20 cellular contexts compared by ENCODE assay signal in the genomic region with DNA sequence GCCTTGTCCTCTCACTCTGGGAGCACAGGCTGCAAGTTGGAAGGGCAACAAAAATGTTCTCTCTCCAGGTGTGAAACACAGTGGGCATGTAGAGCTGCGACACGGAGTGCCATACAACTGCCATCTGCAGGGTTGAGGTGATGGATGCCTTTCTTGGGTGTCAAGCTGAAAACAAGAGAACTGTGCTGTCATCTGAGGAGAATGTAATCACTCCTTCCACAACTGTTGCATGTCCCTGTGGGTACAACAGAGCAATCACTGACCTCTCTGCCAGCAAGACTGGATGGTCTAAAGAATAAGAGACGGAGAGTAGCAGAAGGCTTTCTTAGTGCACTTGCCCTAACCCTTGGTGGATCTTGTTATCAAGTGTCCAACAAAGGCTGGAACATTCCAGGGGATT. TPM values are rescaled to one million over a fixed set of nuclear protein-coding genes. Genes with fewer than 3 reads are reported as not detected.
DNase-seq lines count a peak whose midpoint lies in the region; ATAC-seq and TF ChIP-seq lines count a peak whose summit lies in the region.
"Had no signal": no experiment of that assay in that cellular context is flagged by ENCODE, and none has a peak within 500 bp of the region (broad histone marks: within the 10 kb centered on the region; RNA-seq: fewer than 3 reads in every experiment).

No MANE protein-coding gene starts in this region.

- no peaks in the 10 kb centered on the region for H3K9me3 Mint-ChIP-seq in natural killer cell
- H3K9me3 Mint-ChIP-seq in natural killer cell treated with Interleukin-12 subunit alpha and Interleukin-12 subunit beta and Interleukin-15 and Interleukin-18, amount 100 ng/mL, for 72 hours = no peaks in the 10 kb centered on the region
- H3K9me3 Mint-ChIP-seq in stimulated activated naive B cell treated with anti-CD40 and anti-IgM and Interleukin-4, amounts not matched to agents 10 μg/mL and 1 μg/mL and 100 μg/mL, for 72 hours = peaks cover 7% of the 10 kb centered on the region in 2 donors

- peaks cover 39 to 42% of the 10 kb centered on the region in 2 donors for H3K4me1 Mint-ChIP-seq in natural killer cell
- peaks cover 39 to 57% of the 10 kb centered on the region in 2 donors for H3K4me1 Mint-ChIP-seq in natural killer cell treated with Interleukin-12 subunit alpha and Interleukin-12 subunit beta and Interleukin-15 and Interleukin-18, amount 100 ng/mL, for 72 hours (ENCODE audit: low read depth in 2 of 2)
- H3K4me1 Mint-ChIP-seq in T-helper 17 cell = peaks cover 27% of the 10 kb centered on the region
- H3K4me1 Mint-ChIP-seq in stimulated activated naive B cell treated with anti-CD40 and anti-IgM and Interleukin-4, amounts not matched to agents 10 μg/mL and 1 μg/mL and 100 μg/mL, for 72 hours = peaks cover 23 to 49% of the 10 kb centered on the region in 2 donors

- DNase-seq in natural killer cell (no peak), T-helper 17 cell (no peak), myocyte (ENCODE audit: low read depth) (peak; percentile 67), DMS153 (lab: John Stamatoyannopoulos, UW) (no peak), A172 (ENCODE audit: low spot score) (no peak)
- no peak for DNase-seq in natural killer cell treated with Interleukin-12 subunit alpha and Interleukin-12 subunit beta and Interleukin-15 and Interleukin-18, amount 100 ng/mL, for 72 hours (ENCODE audit: low spot score)
- DNase-seq in stimulated activated naive B cell treated with anti-CD40 and anti-IgM and Interleukin-4, amounts not matched to agents 10 μg/mL and 1 μg/mL and 100 μg/mL, for 72 hours = no peak
- DNase-seq: EL; GF-D8; Karpas-422; NCI-H1694; NCI-H2081; NCI-H2171; NCI-H345; NCI-H524; NCI-H774; NK-92 treated with Interleukin-12 subunit alpha and Interleukin-12 subunit beta, amount 100 ng/mL, for 24 hours; Peyer's patch had no signal

- no peak for TF ChIP-seq CTCF in natural killer cell (IDR thresholded peaks at IDR 0.05)

- intact Hi-C loops in natural killer cell (cut with micrococcal nuclease) = no loop called here

- no peaks in the 10 kb centered on the region for H3K27me3 Mint-ChIP-seq in natural killer cell (ENCODE audit: low read depth in 2 of 2)
- H3K27me3 Mint-ChIP-seq in natural killer cell treated with Interleukin-12 subunit alpha and Interleukin-12 subunit beta and Interleukin-15 and Interleukin-18, amount 100 ng/mL, for 72 hours = no peaks in the 10 kb centered on the region
- H3K27me3 Mint-ChIP-seq in T-helper 17 cell = no peaks in the 10 kb centered on the region
- H3K27me3 Mint-ChIP-seq in stimulated activated naive B cell treated with anti-CD40 and anti-IgM and Interleukin-4, amounts not matched to agents 10 μg/mL and 1 μg/mL and 100 μg/mL, for 72 hours = no peaks in the 10 kb centered on the region

- peaks cover 11% of the 10 kb centered on the region for H3K36me3 Mint-ChIP-seq in natural killer cell
- H3K36me3 Mint-ChIP-seq in natural killer cell treated with Interleukin-12 subunit alpha and Interleukin-12 subunit beta and Interleukin-15 and Interleukin-18, amount 100 ng/mL, for 72 hours = peaks cover 12% of the 10 kb centered on the region
- H3K36me3 Mint-ChIP-seq in T-helper 17 cell (ENCODE audit: low read depth) = no peaks in the 10 kb centered on the region
- H3K36me3 Mint-ChIP-seq in stimulated activated naive B cell treated with anti-CD40 and anti-IgM and Interleukin-4, amounts not matched to agents 10 μg/mL and 1 μg/mL and 100 μg/mL, for 72 hours = peaks cover 0 to 9% of the 10 kb centered on the region in 2 donors

- H3K27ac Mint-ChIP-seq in natural killer cell (no peak overlapping the region), T-helper 17 cell (no peak overlapping the region)
- H3K27ac Mint-ChIP-seq in natural killer cell treated with Interleukin-12 subunit alpha and Interleukin-12 subunit beta and Interleukin-15 and Interleukin-18, amount 100 ng/mL, for 72 hours = no peak overlapping the region
- peak overlapping the region; percentile 5 for H3K27ac Mint-ChIP-seq in stimulated activated naive B cell treated with anti-CD40 and anti-IgM and Interleukin-4, amounts not matched to agents 10 μg/mL and 1 μg/mL and 100 μg/mL, for 72 hours

- no peak for ATAC-seq in natural killer cell
- no peak for ATAC-seq in natural killer cell treated with Interleukin-12 subunit alpha and Interleukin-12 subunit beta and Interleukin-15 and Interleukin-18, amount 100 ng/mL, for 72 hours
- ATAC-seq in T-helper 17 cell = no peak
- ATAC-seq in stimulated activated naive B cell treated with anti-CD40 and anti-IgM and Interleukin-4, amounts not matched to agents 10 μg/mL and 1 μg/mL and 100 μg/mL, for 72 hours (replicated peaks) = no peak
- no peak for ATAC-seq in GM18861 (IDR thresholded peaks at IDR 0.05; ENCODE audit: unreplicated experiment)
- ATAC-seq: A549 had no signal

- H3K9me3 ChIP-seq in T-helper 17 cell (ENCODE audit: control insufficient read depth, low read length, poor library complexity, severe bottlenecking) = peaks cover 6% of the 10 kb centered on the region
- H3K9me3 ChIP-seq: Peyer's patch had no signal

- H3K4me3 Mint-ChIP-seq in natural killer cell = peak overlapping the region; percentile 60
- H3K4me3 Mint-ChIP-seq in natural killer cell treated with Interleukin-12 subunit alpha and Interleukin-12 subunit beta and Interleukin-15 and Interleukin-18, amount 100 ng/mL, for 72 hours = no peak overlapping the region
- H3K4me3 Mint-ChIP-seq in T-helper 17 cell = peak overlapping the region; percentile 28
- H3K4me3 Mint-ChIP-seq in stimulated activated naive B cell treated with anti-CD40 and anti-IgM and Interleukin-4, amounts not matched to agents 10 μg/mL and 1 μg/mL and 100 μg/mL, for 72 hours = no peak overlapping the region

RNA-seq across cellular contexts. Expression of gene SLFN11, which starts 29.2 kb away (rescaled TPM):
- total RNA-seq in natural killer cell (10 to 100 TPM; 22.9 to 31.8 (median 26.8) TPM), T-helper 17 cell (10 to 100 TPM; 21.0 to 26.7 TPM), myocyte (6.5 and 15.1 TPM in 2 replicates)
- total RNA-seq in natural killer cell treated with Interleukin-12 subunit alpha and Interleukin-12 subunit beta and Interleukin-15 and Interleukin-18, amount 100 ng/mL, for 72 hours = 100 to 1,000 TPM; 139 to 149 TPM
- 6.0 TPM for polyA plus RNA-seq in myocyte (2012)
- 37.2 and 54.4 TPM in 2 replicates for total RNA-seq in A172 (2014; rRNA removed; shearing (Covaris generic))

Comparison
In these comparisons a context has a peak if more than half of its experiments do, and no peak if none do; other contexts are left out.
1. H3K4me3 Mint-ChIP-seq: peak in natural killer cell (single experiment) and T-helper 17 cell (single experiment); none in natural killer cell treated with Interleukin-12 subunit alpha and Interleukin-12 subunit beta and Interleukin-15 and Interleukin-18, amount 100 ng/mL, for 72 hours (single experiment) and stimulated activated naive B cell treated with anti-CD40 and anti-IgM and Interleukin-4, amounts not matched to agents 10 μg/mL and 1 μg/mL and 100 μg/mL, for 72 hours (0 of 2).